Comparison of ENCODE assay signal across 16 cellular contexts in the genomic region with DNA sequence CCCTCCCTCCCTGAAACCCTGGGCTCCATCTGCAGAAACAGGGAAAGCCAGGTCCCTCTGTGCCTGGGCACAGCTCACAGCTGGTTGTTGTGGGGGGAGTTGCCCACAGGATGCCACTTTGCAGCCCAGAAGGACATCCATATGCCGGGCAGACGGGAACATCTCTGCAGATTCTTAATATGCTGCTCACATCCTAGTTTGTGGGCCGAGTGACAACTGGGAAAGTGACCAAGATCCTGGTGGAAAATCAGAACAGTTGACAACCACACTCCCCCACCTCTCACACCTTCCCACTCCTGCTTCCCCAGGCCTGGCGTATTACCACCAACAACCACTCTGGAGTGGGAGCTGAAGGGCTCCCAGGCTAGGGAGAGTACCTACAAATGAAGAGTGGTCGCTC.
"Had no signal": no experiment of that assay in that cellular context is flagged by ENCODE, and none has a peak within 500 bp of the region (broad histone marks: within the 10 kb centered on the region; RNA-seq: fewer than 3 reads in every experiment).

No MANE protein-coding gene starts in this region.

- DNase-seq: activated CD8-positive, alpha-beta memory T cell treated with anti-CD3 and anti-CD28 coated beads, Interleukin-2, amount 50 U/mL, for 4 hours; activated naive CD4-positive, alpha-beta T cell; activated naive CD8-positive, alpha-beta T cell treated with anti-CD3 and anti-CD28 coated beads for 36 hours; activated T-cell treated with anti-CD3 and anti-CD28 coated beads, Interleukin-2, amount 50 U/mL, for 24 hours; effector CD8-positive, alpha-beta T cell; head of caudate nucleus; left ventricle myocardium superior; midbrain; stimulated activated CD4-positive, alpha-beta T cell treated with anti-CD3 and anti-CD28 coated beads, Interleukin-15, amount 100 ng/mL, for 24 hours; T-helper 9 cell; upper lobe of left lung had no signal

- ATAC-seq: activated T-helper 17 cell treated with anti-CD3 and anti-CD28 coated beads, Interleukin-2, amount 50 U/mL, for 72 hours; gastroesophageal sphincter; left ventricle myocardium superior; sciatic nerve; stimulated activated memory B cell treated with anti-CD40 and anti-IgM and Interleukin-4, amounts not matched to agents 10 μg/mL and 1 μg/mL and 100 μg/mL, for 72 hours; WTC11 had no signal
